26 cellular contexts compared by ENCODE assay signal in genomic region chr7:112167144-112167543, GRCh38.
"Had no signal": no experiment of that assay in that cellular context is flagged by ENCODE, and none has a peak within 500 bp of the region (broad histone marks: within the 10 kb centered on the region; RNA-seq: fewer than 3 reads in every experiment).

No MANE protein-coding gene starts in this region.

- H3K9me3 ChIP-seq: ascending aorta, esophagus squamous epithelium, gastrocnemius medialis, pancreas, psoas muscle, testis, transverse colon had no signal

- DNase-seq: activated CD4-positive, alpha-beta memory T cell treated with anti-CD3 and anti-CD28 coated beads for 36 hours; activated CD4-positive, alpha-beta T cell treated with anti-CD3 and anti-CD28 coated beads, Interleukin-2, amount 10 ng/mL, durations not matched to agents 24 days and 14 days; activated CD8-positive, alpha-beta memory T cell treated with anti-CD3 and anti-CD28 coated beads, Interleukin-2, amount 50 U/mL, for 4 hours; activated gamma-delta T cell; activated naive CD4-positive, alpha-beta T cell treated with anti-CD3 and anti-CD28 coated beads, Interleukin-2, amount 10 ng/mL, durations not matched to agents 7 days and 5 days; activated naive CD8-positive, alpha-beta T cell treated with anti-CD3 and anti-CD28 coated beads, Interleukin-2, amount 10 ng/mL, durations not matched to agents 7 days and 5 days; activated T-cell treated with anti-CD3 and anti-CD28 coated beads, Interleukin-2, amount 50 U/mL, for 1 hour; effector CD4-positive, alpha-beta T cell; esophagus squamous epithelium; gastrocnemius medialis; glutamatergic neuron; islet precursor cell; left ventricle myocardium inferior; naive thymus-derived CD4-positive, alpha-beta T cell; pancreas; psoas muscle; right cardiac atrium; stimulated activated CD4-positive, alpha-beta T cell treated with anti-CD3 and anti-CD28 coated beads, Interleukin-4, amount 100 ng/mL, for 1 hour; stimulated activated naive CD8-positive, alpha-beta T cell treated with anti-CD3 and anti-CD28 coated beads, Interleukin-15, Interleukin-2, amounts not matched to agents 100 U/mL and 50 U/mL, for 24 hours; T-helper 9 cell; testis; transverse colon; WERI-Rb-1 had no signal

- H3K4me1 ChIP-seq: testis had no signal

- H3K36me3 ChIP-seq: ascending aorta, cardiac muscle cell, esophagus squamous epithelium, gastrocnemius medialis, left ventricle myocardium inferior, pancreas, transverse colon, WERI-Rb-1 had no signal

- H3K27me3 ChIP-seq: ascending aorta, cardiac muscle cell, esophagus squamous epithelium, gastrocnemius medialis, pancreas, testis, transverse colon had no signal

- H3K4me3 ChIP-seq: ascending aorta, cardiac muscle cell, esophagus squamous epithelium, gastrocnemius medialis, left ventricle myocardium inferior, pancreas, psoas muscle, testis, transverse colon had no signal

- H3K27ac ChIP-seq: ascending aorta, cardiac muscle cell, epithelial cell of prostate, esophagus squamous epithelium, gastrocnemius medialis, left ventricle myocardium inferior, pancreas, psoas muscle, testis, transverse colon, WERI-Rb-1 had no signal
